1 cellular context compared by ENCODE assay signal in genomic region chr6:168247456-168248147, GRCh38.
A peak's percentile ranks its signal among the peaks of the same experiment; 100 is the strongest.
TF ChIP-seq lines count a peak whose summit lies in the region.

No MANE protein-coding gene starts in this region.

TF ChIP-seq in HEK293, 187 proteins besides CTCF, POLR2A, EP300 and RAD21 (continued from another document and continues in another):
- TF ChIP-seq ZBTB44 (tag by site-specific recombination; IDR thresholded peaks at IDR 0.05) (peak; percentile 94), HOXD13 (CRISPR knock-in tag; IDR thresholded peaks at IDR 0.05; ENCODE audit: borderline replicate concordance) (no peak), ZNF585B (tag by site-specific recombination; IDR thresholded peaks at IDR 0.05) (no peak), ZNF776 (tag by site-specific recombination; IDR thresholded peaks at IDR 0.05; ENCODE audit: borderline replicate concordance) (no peak), ZNF148 (tag by site-specific recombination; IDR thresholded peaks at IDR 0.05; ENCODE audit: borderline replicate concordance) (no peak), ZBTB8A (tag by site-specific recombination; IDR thresholded peaks at IDR 0.05) (peak; percentile 49; the same call in 1 of the 2 replicates), ZNF449 (tag by site-specific recombination; IDR thresholded peaks at IDR 0.05) (no peak), ZNF221 (tag by site-specific recombination; IDR thresholded peaks at IDR 0.05; ENCODE audit: borderline replicate concordance) (no peak), ZBTB26 (tag by site-specific recombination; optimal IDR thresholded peaks at IDR 0.05) (no peak), ZNF112 (tag by site-specific recombination; IDR thresholded peaks at IDR 0.05) (no peak), ZNF629 (tag by site-specific recombination; IDR thresholded peaks at IDR 0.05) (peak; percentile 73), ZNF624 (tag by site-specific recombination; IDR thresholded peaks at IDR 0.05) (no peak), ZBTB49 (tag by site-specific recombination; IDR thresholded peaks at IDR 0.05; ENCODE audit: low read depth) (no peak), ZNF354C (tag by site-specific recombination; IDR thresholded peaks at IDR 0.05; ENCODE audit: borderline replicate concordance, low read depth) (no peak), ZNF544 (tag by site-specific recombination; IDR thresholded peaks at IDR 0.05) (no peak), ZNF791 (tag by site-specific recombination; IDR thresholded peaks at IDR 0.05) (no peak), ZNF488 (tag by site-specific recombination; IDR thresholded peaks at IDR 0.05) (no peak), ZNF692 (tag by site-specific recombination; IDR thresholded peaks at IDR 0.05) (0 out of 2 replicates have a peak, but pooled peaks have one; percentile 7), ZNF223 (tag by site-specific recombination; IDR thresholded peaks at IDR 0.05) (no peak), ZNF701 (tag by site-specific recombination; IDR thresholded peaks at IDR 0.05) (no peak), ZIC2 (tag by site-specific recombination; IDR thresholded peaks at IDR 0.05) (peak; percentile 93), TRIM28 (IDR thresholded peaks at IDR 0.05; ENCODE audit: borderline replicate concordance, low read length) (peak; percentile 92), BCL11A (tag by site-specific recombination; IDR thresholded peaks at IDR 0.05; ENCODE audit: low read depth) (no peak), ZNF664 (tag by site-specific recombination; IDR thresholded peaks at IDR 0.05) (no peak), PATZ1 (tag by site-specific recombination; IDR thresholded peaks at IDR 0.05) (peak; percentile 29; the same call in 1 of the 2 replicates), ZNF280C (tag by site-specific recombination; IDR thresholded peaks at IDR 0.05) (no peak), ZSCAN5A (tag by site-specific recombination; IDR thresholded peaks at IDR 0.05) (no peak), ZNF138 (tag by site-specific recombination; IDR thresholded peaks at IDR 0.05; ENCODE audit: borderline replicate concordance) (no peak), ZNF350 (tag by site-specific recombination; IDR thresholded peaks at IDR 0.05) (0 out of 2 replicates have a peak, but pooled peaks have one; percentile 41), ZBTB1 (tag by site-specific recombination; IDR thresholded peaks at IDR 0.05) (no peak), ZNF843 (tag by site-specific recombination; IDR thresholded peaks at IDR 0.05) (peak; percentile 83; the same call in 1 of the 2 replicates), ZNF341 (tag by site-specific recombination; IDR thresholded peaks at IDR 0.05; ENCODE audit: low read depth) (peak; percentile 54), IKZF3 (tag by site-specific recombination; IDR thresholded peaks at IDR 0.05) (peak; percentile 91), ZNF10 (tag by site-specific recombination; IDR thresholded peaks at IDR 0.05) (peak; percentile 36; the same call in 1 of the 2 replicates), ZFP37 (tag by site-specific recombination; IDR thresholded peaks at IDR 0.05) (no peak), ZNF16 (tag by site-specific recombination; IDR thresholded peaks at IDR 0.05; ENCODE audit: low read depth) (no peak), YY1 (tag by site-specific recombination; IDR thresholded peaks at IDR 0.05) (peak; percentile 70), ELK4 (IDR thresholded peaks at IDR 0.05; ENCODE audit: borderline replicate concordance, low read depth, low read length) (no peak), KLF1 (tag by site-specific recombination; IDR thresholded peaks at IDR 0.05) (peak; percentile 56), ZNF521 (tag by site-specific recombination; IDR thresholded peaks at IDR 0.05) (no peak), ZBTB7A (tag by site-specific recombination; IDR thresholded peaks at IDR 0.05; ENCODE audit: low read depth) (no peak)
